In genomic region chr10:13299437-13300287, GRCh38 we compare ENCODE assay signal across 8 cellular contexts.
DNase-seq lines count a peak whose midpoint lies in the region; ATAC-seq and TF ChIP-seq lines count a peak whose summit lies in the region.

Gene PHYH, minus strand, starts transcription at chr10:13300064. Its CDS starts 22 bp downstream, at chr10:13300042.

- TF ChIP-seq POLR2A in erythroblast (IDR thresholded peaks at IDR 0.05; ENCODE audit: low read length): peak; percentile 80

- peak within 1 kb of the TSS; percentile 87 for H3K27ac Mint-ChIP-seq in activated T-cell treated with anti-CD3 and anti-CD28 coated beads, Interleukin-2, amount 50 U/mL, for 24 hours

- H3K9me3 Mint-ChIP-seq in activated T-cell treated with anti-CD3 and anti-CD28 coated beads, Interleukin-2, amount 50 U/mL, for 24 hours: no peaks in the 10 kb centered on the region

- peak; percentile 54 for DNase-seq in COLO829 (ENCODE audit: low spot score)
- DNase-seq in OCI-M1 (lab: John Stamatoyannopoulos, UW): peak; percentile 86
- peak; percentile 87 for DNase-seq in activated T-cell treated with anti-CD3 and anti-CD28 coated beads, Interleukin-2, amount 50 U/mL, for 24 hours
- peak; percentile 88 to 90 for DNase-seq in erythroblast (lab: John Stamatoyannopoulos, UW)
- DNase-seq in stimulated activated CD8-positive, alpha-beta memory T cell treated with anti-CD3 and anti-CD28 coated beads, Interleukin-4, amount 100 ng/mL, for 4 hours (ENCODE audit: low read depth in 2 of 2, low spot score in 1 of 2): peak; percentile 36 to 59

- no peaks in the 10 kb centered on the region for H3K27me3 Mint-ChIP-seq in activated T-cell treated with anti-CD3 and anti-CD28 coated beads, Interleukin-2, amount 50 U/mL, for 24 hours

- peak within 1 kb of the TSS; percentile 95 for H3K9ac ChIP-seq in mucosa of stomach (ENCODE audit: low read length)

- peak; percentile 61 for ATAC-seq in GM19395 (IDR thresholded peaks at IDR 0.05; ENCODE audit: unreplicated experiment)
- ATAC-seq in HG03565 (IDR thresholded peaks at IDR 0.05; ENCODE audit: unreplicated experiment): peak; percentile 56

- peaks cover 4% of the 10 kb centered on the region for H3K36me3 Mint-ChIP-seq in activated T-cell treated with anti-CD3 and anti-CD28 coated beads, Interleukin-2, amount 50 U/mL, for 24 hours (ENCODE audit: low read depth)

- H3K27me3 ChIP-seq in mucosa of stomach (ENCODE audit: control insufficient read depth, insufficient read depth, low read length): no peaks in the 10 kb centered on the region

- H3K36me3 ChIP-seq in mucosa of stomach (ENCODE audit: control insufficient read depth, insufficient read depth, low read length): no peaks in the 10 kb centered on the region

- H3K4me3 Mint-ChIP-seq in activated T-cell treated with anti-CD3 and anti-CD28 coated beads, Interleukin-2, amount 50 U/mL, for 24 hours: peak within 1 kb of the TSS; percentile 81

- H3K4me1 ChIP-seq in mucosa of stomach (ENCODE audit: control insufficient read depth, insufficient read depth, low read length): peaks cover 16% of the 10 kb centered on the region

- H3K4me1 Mint-ChIP-seq in activated T-cell treated with anti-CD3 and anti-CD28 coated beads, Interleukin-2, amount 50 U/mL, for 24 hours (ENCODE audit: low read depth): peaks cover 29% of the 10 kb centered on the region

- H3K9me3 ChIP-seq in mucosa of stomach (ENCODE audit: control insufficient read depth, low read length): no peaks in the 10 kb centered on the region

- H3K4me3 ChIP-seq in mucosa of stomach (ENCODE audit: low read length): peak within 1 kb of the TSS; percentile 77

Comparison
In these comparisons a context has a peak if more than half of its experiments do, and no peak if none do; other contexts are left out.
1. Peak in every context shown above with its lines: DNase-seq, ATAC-seq and H3K4me3 ChIP-seq.